Comparison of ENCODE assay signal across 11 cellular contexts in genomic region chr1:200869753-200870391, GRCh38. TPM values are rescaled to one million over a fixed set of nuclear protein-coding genes. Genes with fewer than 3 reads are reported as not detected.
DNase-seq lines count a peak whose midpoint lies in the region; ATAC-seq, FAIRE-seq and TF ChIP-seq lines count a peak whose summit lies in the region.
"Had no signal": no experiment of that assay in that cellular context is flagged by ENCODE, and none has a peak within 500 bp of the region (broad histone marks: within the 10 kb centered on the region; RNA-seq: fewer than 3 reads in every experiment).

No MANE protein-coding gene starts in this region.

- ATAC-seq in GM21360 (IDR thresholded peaks at IDR 0.05; ENCODE audit: unreplicated experiment) (peak; percentile 47), HG03354 (IDR thresholded peaks at IDR 0.05; ENCODE audit: poor library complexity, severe bottlenecking, unreplicated experiment) (peak; percentile 39), memory B cell (ENCODE audit: low read depth) (peak; percentile 49), pancreas (no peak)

- 83 to 88% (median 86%) methylated on average over 9 of the region's 9 CpGs for WGBS in ovary, 3 donors
- WGBS in pancreas, 2 donors, result 84 to 89% methylated on average over 9 of the region's 9 CpGs

- DNase-seq in SIG-M5 treated with dmso at 0.1 percent for 504 hours (lab: John Stamatoyannopoulos, UW; ENCODE audit: unreplicated experiment) (peak; percentile 93), SIG-M5 (lab: John Stamatoyannopoulos, UW) (no peak), memory B cell (ENCODE audit: low spot score in 2 of 2) (no peak), ovary (no peak), pancreas (no peak), 8988T (no peak)
- DNase-seq: activated naive CD8-positive, alpha-beta T cell treated with anti-CD3 and anti-CD28 coated beads, Interleukin-2, amount 10 ng/mL, durations not matched to agents 7 days and 5 days had no signal

- TF ChIP-seq CTCF in ovary (IDR thresholded peaks at IDR 0.05) (no peak), pancreas (IDR thresholded peaks at IDR 0.05) (no peak)

- H3K4me1 ChIP-seq in ovary (ENCODE audit: insufficient read depth) (peaks cover 11% of the 10 kb centered on the region), pancreas (peaks cover 0 to 4% (median 0%) of the 10 kb centered on the region in 3 donors)

- H3K9me3 Mint-ChIP-seq in memory B cell, result no peaks in the 10 kb centered on the region
- H3K9me3 Mint-ChIP-seq: activated naive CD8-positive, alpha-beta T cell treated with anti-CD3 and anti-CD28 coated beads, Interleukin-2, amount 10 ng/mL, durations not matched to agents 7 days and 5 days had no signal

- intact Hi-C loops in ovary (cut with DNase I) (no loop called here), pancreas (cut with DNase I) (no loop called here)

- TF ChIP-seq EP300 in ovary (IDR thresholded peaks at IDR 0.05), result no peak

- H3K36me3 Mint-ChIP-seq in memory B cell, result no peaks in the 10 kb centered on the region
- H3K36me3 Mint-ChIP-seq: activated naive CD8-positive, alpha-beta T cell treated with anti-CD3 and anti-CD28 coated beads, Interleukin-2, amount 10 ng/mL, durations not matched to agents 7 days and 5 days had no signal

- no peak overlapping the region for H3K27ac ChIP-seq in ovary
- no peak overlapping the region for H3K27ac ChIP-seq in pancreas

- no peaks in the 10 kb centered on the region for H3K27me3 ChIP-seq in ovary
- peaks cover 0 to 13% (median 2%) of the 10 kb centered on the region in 4 donors for H3K27me3 ChIP-seq in pancreas

- H3K4me3 ChIP-seq in ovary, result no peak overlapping the region
- H3K4me3 ChIP-seq in pancreas, result no peak overlapping the region

- peaks cover 3% of the 10 kb centered on the region for H3K27me3 Mint-ChIP-seq in memory B cell

- no peaks in the 10 kb centered on the region for H3K9me3 ChIP-seq in ovary
- no peaks in the 10 kb centered on the region for H3K9me3 ChIP-seq in pancreas

- peak overlapping the region; percentile 80 for H3K4me3 Mint-ChIP-seq in memory B cell
- H3K4me3 Mint-ChIP-seq: activated naive CD8-positive, alpha-beta T cell treated with anti-CD3 and anti-CD28 coated beads, Interleukin-2, amount 10 ng/mL, durations not matched to agents 7 days and 5 days had no signal

- no peak for FAIRE-seq in pancreas (lab: Jason Lieb, UNC)
- FAIRE-seq: A204.1 had no signal

- H3K27ac Mint-ChIP-seq in memory B cell, result peak overlapping the region; percentile 88
- H3K27ac Mint-ChIP-seq: activated naive CD8-positive, alpha-beta T cell treated with anti-CD3 and anti-CD28 coated beads, Interleukin-2, amount 10 ng/mL, durations not matched to agents 7 days and 5 days had no signal

- no peak for TF ChIP-seq POLR2A in ovary (IDR thresholded peaks at IDR 0.05)

- H3K36me3 ChIP-seq in ovary (no peaks in the 10 kb centered on the region), pancreas (no peaks in the 10 kb centered on the region)

- peaks cover 50% of the 10 kb centered on the region for H3K4me1 Mint-ChIP-seq in memory B cell

RNA-seq across cellular contexts. Expression of gene GPR25, which starts 2.9 kb away (rescaled TPM):
- total RNA-seq in ovary (not detected), pancreas (under 1 TPM in 1 of 6 donors, not detected in 5; 0.31 TPM)
- polyA plus RNA-seq in ovary (under 1 TPM in 1 of 2 donors, not detected in 1; 0.06 TPM), pancreas (not detected)
- total RNA-seq: glomerular endothelial cell had no signal

RNA-seq across cellular contexts. Expression of gene INAVA, which starts 24.8 kb away (rescaled TPM):
- total RNA-seq in ovary (1 to 10 TPM in 3 of 7 donors, under 1 TPM in 2, not detected in 2; 0.59 to 7.9 (median 1.1) TPM), pancreas (10 to 100 TPM in 4 of 6 donors, 1 to 10 TPM in 2; 5.0 to 26.6 (median 12.9) TPM)
- polyA plus RNA-seq in ovary (under 1 TPM; 0.18 TPM), pancreas (10 to 100 TPM; 13.1 to 17.8 TPM)

Comparison
In these comparisons a context has a peak if more than half of its experiments do, and no peak if none do; other contexts are left out.
1. ATAC-seq: peak in GM21360 (single experiment), HG03354 (single experiment) and memory B cell (single experiment); none in pancreas (0 of 4).